Comparison of ENCODE assay signal across 1 cellular context in genomic region chr22:39527481-39527961, GRCh38.
A peak's percentile ranks its signal among the peaks of the same experiment; 100 is the strongest.
TF ChIP-seq lines count a peak whose summit lies in the region.

No MANE protein-coding gene starts in this region.

TF ChIP-seq in GM12878, 131 proteins besides CTCF, POLR2A, EP300 and RAD21:
- TF ChIP-seq PKNOX1 (IDR thresholded peaks at IDR 0.05) = peak; percentile 79
- TF ChIP-seq TCF3 (IDR thresholded peaks at IDR 0.05; ENCODE audit: borderline replicate concordance, insufficient read depth, low read depth, low read length) = 0 out of 2 replicates have a peak, but pooled peaks have one; percentile 20
- TF ChIP-seq STAT1 (conservative IDR thresholded peaks at IDR 0.05) = no peak
